Comparison of ENCODE assay signal across 15 cellular contexts in genomic region chr5:172364773-172365172, GRCh38.
DNase-seq lines count a peak whose midpoint lies in the region; ATAC-seq and TF ChIP-seq lines count a peak whose summit lies in the region.
"Had no signal": no experiment of that assay in that cellular context is flagged by ENCODE, and none has a peak within 500 bp of the region (broad histone marks: within the 10 kb centered on the region; RNA-seq: fewer than 3 reads in every experiment).

No MANE protein-coding gene starts in this region.

- DNase-seq in right cardiac atrium (peak in 1 of 3 donors; percentile 66), Right ventricle myocardium superior (no peak), Panc1 (ENCODE audit: low read depth, low spot score) (no peak), foreskin melanocyte (peak; percentile 98), type B pancreatic cell (ENCODE audit: extremely low spot score, unreplicated experiment) (no peak), NCI-H1105 treated with DMSO at 0.1 percent for 48 hours (lab: John Stamatoyannopoulos, UW) (no peak)
- DNase-seq: activated naive CD8-positive, alpha-beta T cell treated with anti-CD3 and anti-CD28 coated beads, Interleukin-2, amount 50 U/mL, for 24 hours; CD4-positive, alpha-beta memory T cell; effector CD8-positive, alpha-beta T cell; gastrocnemius medialis; left lung; NCI-H187 had no signal

- intact Hi-C loops in right cardiac atrium (cut with DNase I) (no loop called here), Right ventricle myocardium superior (cut with DNase I) (no loop called here), Panc1 (cut with micrococcal nuclease; ENCODE audit: unreplicated experiment) (no loop called here)

- no peak for TF ChIP-seq CTCF in Panc1 (IDR thresholded peaks at IDR 0.05)
- no peak for TF ChIP-seq CTCF in type B pancreatic cell (conservative IDR thresholded peaks at IDR 0.05)

- in situ Hi-C loops in Panc1 (cut with HindIII; ENCODE audit: low pct_unique_long_range_greater_than_20kb, low sequenced_read_pairs) = no loop called here

- ATAC-seq in right cardiac atrium (peak; percentile 24 to 40), Right ventricle myocardium superior (ENCODE audit: poor library complexity) (no peak), Panc1 (peak; percentile 26; the same call in 1 of the 2 replicates), GM19467 (IDR thresholded peaks at IDR 0.05; ENCODE audit: unreplicated experiment) (no peak), GM21619 (IDR thresholded peaks at IDR 0.05; ENCODE audit: unreplicated experiment) (no peak)
- ATAC-seq: activated naive CD8-positive, alpha-beta T cell treated with anti-CD3 and anti-CD28 coated beads, Interleukin-2, amount 50 U/mL, for 24 hours; gastrocnemius medialis; left lung; stimulated activated effector memory CD8-positive, alpha-beta T cell treated with anti-CD3 and anti-CD28 coated beads, Interleukin-12 subunit alpha, Interleukin-12 subunit beta, amount 100 ng/mL, for 72 hours had no signal

- H3K27ac ChIP-seq in right cardiac atrium (ENCODE audit: low read length) (no peak overlapping the region), Panc1 (ENCODE audit: low read length) (peak overlapping the region; percentile 49; the same call in 1 of the 2 replicates)
- H3K27ac ChIP-seq: gastrocnemius medialis, left lung had no signal

- no peaks in the 10 kb centered on the region for H3K36me3 ChIP-seq in Panc1 (ENCODE audit: control insufficient read depth, insufficient read depth, low read length)
- H3K36me3 ChIP-seq: gastrocnemius medialis had no signal

- H3K9me3 Mint-ChIP-seq in type B pancreatic cell = no peaks in the 10 kb centered on the region
- H3K9me3 Mint-ChIP-seq: activated naive CD8-positive, alpha-beta T cell treated with anti-CD3 and anti-CD28 coated beads, Interleukin-2, amount 50 U/mL, for 24 hours; stimulated activated effector memory CD8-positive, alpha-beta T cell treated with anti-CD3 and anti-CD28 coated beads, Interleukin-12 subunit alpha, Interleukin-12 subunit beta, amount 100 ng/mL, for 72 hours had no signal

- H3K27me3 ChIP-seq in right cardiac atrium (ENCODE audit: control insufficient read depth, insufficient read depth) = no peaks in the 10 kb centered on the region
- no peaks in the 10 kb centered on the region for H3K27me3 ChIP-seq in Panc1 (ENCODE audit: control insufficient read depth, insufficient read depth, low read length)
- H3K27me3 ChIP-seq: gastrocnemius medialis, left lung had no signal

- peaks cover 35% of the 10 kb centered on the region for H3K36me3 Mint-ChIP-seq in type B pancreatic cell
- H3K36me3 Mint-ChIP-seq: CD4-positive, alpha-beta memory T cell; stimulated activated effector memory CD8-positive, alpha-beta T cell treated with anti-CD3 and anti-CD28 coated beads, Interleukin-12 subunit alpha, Interleukin-12 subunit beta, amount 100 ng/mL, for 72 hours had no signal

- H3K9me3 ChIP-seq in right cardiac atrium (ENCODE audit: control insufficient read depth, low read length) = no peaks in the 10 kb centered on the region
- H3K9me3 ChIP-seq in Panc1 (ENCODE audit: control insufficient read depth, insufficient read depth, low read depth, low read length) = no peaks in the 10 kb centered on the region; the same call in 1 of the 2 replicates
- H3K9me3 ChIP-seq: gastrocnemius medialis, left lung had no signal

- POLR2A ChIA-PET in Panc1 (lab: Charles Lee) = no interaction called here

- 91% methylated on average over 2 of the region's 2 CpGs for WGBS in right cardiac atrium

- no TSS peak for BruUV-seq in Panc1 (replicated peaks; lab: Mats Ljungman, UMichigan)

- peak overlapping the region; percentile 61 for H3K27ac Mint-ChIP-seq in type B pancreatic cell
- H3K27ac Mint-ChIP-seq: activated naive CD8-positive, alpha-beta T cell treated with anti-CD3 and anti-CD28 coated beads, Interleukin-2, amount 50 U/mL, for 24 hours; CD4-positive, alpha-beta memory T cell; stimulated activated effector memory CD8-positive, alpha-beta T cell treated with anti-CD3 and anti-CD28 coated beads, Interleukin-12 subunit alpha, Interleukin-12 subunit beta, amount 100 ng/mL, for 72 hours had no signal

- H3K4me1 ChIP-seq in right cardiac atrium (ENCODE audit: control insufficient read depth, insufficient read depth, low read length) = no peaks in the 10 kb centered on the region
- peaks cover 14% of the 10 kb centered on the region for H3K4me1 ChIP-seq in Panc1 (ENCODE audit: control insufficient read depth, insufficient read depth, low read length)
- H3K4me1 ChIP-seq: gastrocnemius medialis had no signal

- peaks cover 8% of the 10 kb centered on the region for H3K4me1 Mint-ChIP-seq in type B pancreatic cell (ENCODE audit: unreplicated experiment)
- H3K4me1 Mint-ChIP-seq: stimulated activated effector memory CD8-positive, alpha-beta T cell treated with anti-CD3 and anti-CD28 coated beads, Interleukin-12 subunit alpha, Interleukin-12 subunit beta, amount 100 ng/mL, for 72 hours had no signal

- no peaks in the 10 kb centered on the region for H3K27me3 Mint-ChIP-seq in type B pancreatic cell
- H3K27me3 Mint-ChIP-seq: activated naive CD8-positive, alpha-beta T cell treated with anti-CD3 and anti-CD28 coated beads, Interleukin-2, amount 50 U/mL, for 24 hours had no signal

- H3K4me3 Mint-ChIP-seq in type B pancreatic cell = no peak overlapping the region
- H3K4me3 Mint-ChIP-seq: activated naive CD8-positive, alpha-beta T cell treated with anti-CD3 and anti-CD28 coated beads, Interleukin-2, amount 50 U/mL, for 24 hours; CD4-positive, alpha-beta memory T cell; stimulated activated effector memory CD8-positive, alpha-beta T cell treated with anti-CD3 and anti-CD28 coated beads, Interleukin-12 subunit alpha, Interleukin-12 subunit beta, amount 100 ng/mL, for 72 hours had no signal

- H3K4me3 ChIP-seq in right cardiac atrium (ENCODE audit: low read length) = no peak overlapping the region
- no peak overlapping the region for H3K4me3 ChIP-seq in Panc1 (ENCODE audit: low read depth in 2 of 2, low read length in 2 of 2)
- H3K4me3 ChIP-seq: gastrocnemius medialis, left lung had no signal

- CTCF ChIA-PET in Panc1 (lab: Charles Lee) = no interaction called here

Comparison
In these comparisons a context has a peak if more than half of its experiments do, and no peak if none do; other contexts are left out.
1. ATAC-seq: peak in right cardiac atrium (2 of 2) and Panc1 (single experiment); none in Right ventricle myocardium superior (single experiment), GM19467 (single experiment) and GM21619 (single experiment).